ENCODE assay signal across 8 cellular contexts in genomic region chr9:93304574-93305496, GRCh38.
DNase-seq lines count a peak whose midpoint lies in the region; ATAC-seq and TF ChIP-seq lines count a peak whose summit lies in the region.

No MANE protein-coding gene starts in this region.

- H3K9me3 ChIP-seq in stomach, result no peaks in the 10 kb centered on the region

- peaks cover 0 to 19% (median 9%) of the 10 kb centered on the region in 4 donors for H3K4me1 ChIP-seq in stomach

- no peaks in the 10 kb centered on the region for H3K27me3 ChIP-seq in stomach

- peaks cover 0 to 12% (median 4%) of the 10 kb centered on the region in 4 donors for H3K36me3 ChIP-seq in stomach

- H3K4me3 ChIP-seq in stomach, result no peak overlapping the region

- intact Hi-C loops in stomach (cut with DNase I; ENCODE audit: low total_unique reads), result loop anchor here (5.0 to 10.0 kb wide), 2 partner anchors 143 to 280 kb away; no protein-coding TSS in a partner anchor

- DNase-seq in activated effector memory CD4-positive, alpha-beta T cell treated with anti-CD3 and anti-CD28 coated beads, Interleukin-2, amount 50 U/mL, for 16 hours, result peak; percentile 64
- no peak for DNase-seq in activated effector memory CD4-positive, alpha-beta T cell treated with Interleukin-2 at 50 U/mL for 16 hours
- DNase-seq in NCI-H2171 treated with DMSO at 0.1 percent for 48 hours (lab: John Stamatoyannopoulos, UW) (peak; percentile 40), T47D (ENCODE audit: low read depth in 1 of 2, low spot score in 1 of 2) (peak; percentile 71 to 88), islet precursor cell (peak; percentile 88), stomach (peak; percentile 65)

- no peak overlapping the region for H3K27ac ChIP-seq in stomach

- peak in 5 of 7 experiments; percentile 47 to 68 (median 49) for TF ChIP-seq CTCF in stomach (IDR thresholded peaks at IDR 0.05)

- 55 to 77% (median 57%) methylated on average over 12 to 17 of the region's 17 CpGs for WGBS in stomach, 5 donors

- TF ChIP-seq POLR2A in stomach (IDR thresholded peaks at IDR 0.05), result no peak

- no peak for TF ChIP-seq EP300 in stomach (IDR thresholded peaks at IDR 0.05)

- ATAC-seq in GM18868 (IDR thresholded peaks at IDR 0.05; ENCODE audit: unreplicated experiment) (no peak), HG03521 (IDR thresholded peaks at IDR 0.05; ENCODE audit: unreplicated experiment) (no peak)

- in situ Hi-C loops in T47D (cut with HindIII; ENCODE audit: low pct_unique_long_range_greater_than_20kb, low sequenced_read_pairs), result no loop called here
